Comparison of ENCODE assay signal across 10 cellular contexts in the genomic region with DNA sequence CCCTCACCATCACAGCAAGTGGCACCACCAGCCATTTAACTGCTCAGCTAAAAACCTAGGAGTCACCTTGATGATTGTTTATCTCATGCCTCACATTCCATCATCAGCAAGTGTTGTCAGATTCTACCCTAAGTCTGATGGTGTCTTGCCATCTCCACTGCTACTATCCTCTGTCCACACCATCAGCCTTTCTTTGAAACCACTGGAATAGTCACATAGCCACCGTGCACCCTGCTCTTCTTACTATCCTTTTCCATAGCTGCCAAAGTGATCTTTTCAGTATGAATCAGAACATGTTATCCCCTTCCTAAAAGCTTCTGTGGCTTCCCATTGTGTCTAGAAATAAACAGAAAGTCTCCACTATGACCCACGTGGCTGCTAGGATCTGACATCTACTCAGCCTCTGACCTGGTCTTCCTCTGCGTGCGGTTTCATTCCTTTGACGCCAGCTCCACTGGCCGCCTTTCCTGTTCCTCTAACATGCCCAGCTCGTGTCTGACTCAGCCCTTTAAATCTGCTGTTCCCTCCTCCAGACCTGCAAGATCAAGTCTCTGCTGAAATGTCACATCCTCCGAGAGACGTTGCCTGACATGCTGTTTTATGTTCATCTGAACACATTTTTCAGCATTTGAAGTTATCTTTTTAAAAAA. TPM values are rescaled to one million over a fixed set of nuclear protein-coding genes. Genes with fewer than 3 reads are reported as not detected.
DNase-seq lines count a peak whose midpoint lies in the region; ATAC-seq and TF ChIP-seq lines count a peak whose summit lies in the region.
"Had no signal": no experiment of that assay in that cellular context is flagged by ENCODE, and none has a peak within 500 bp of the region (broad histone marks: within the 10 kb centered on the region; RNA-seq: fewer than 3 reads in every experiment).

No MANE protein-coding gene starts in this region.

- no peak overlapping the region for H3K4me3 Mint-ChIP-seq in MCF 10A (ENCODE audit: unreplicated experiment)

- H3K4me1 Mint-ChIP-seq in MCF 10A (ENCODE audit: insufficient read depth, unreplicated experiment) = peaks cover 7% of the 10 kb centered on the region

- TF ChIP-seq CTCF in MCF 10A (IDR thresholded peaks at IDR 0.05; ENCODE audit: unreplicated experiment) = no peak
- no peak for TF ChIP-seq CTCF in breast epithelium (IDR thresholded peaks at IDR 0.05)
- TF ChIP-seq CTCF in cardiac fibroblast (IDR thresholded peaks at IDR 0.05; ENCODE audit: low read depth, low read length) = no peak
- no peak for TF ChIP-seq CTCF in mucosa of descending colon (IDR thresholded peaks at IDR 0.05)
- TF ChIP-seq CTCF in vagina (IDR thresholded peaks at IDR 0.05) = no peak

- no peaks in the 10 kb centered on the region for H3K27me3 Mint-ChIP-seq in MCF 10A (ENCODE audit: insufficient read depth, unreplicated experiment)

- H3K9me3 ChIP-seq in breast epithelium (no peaks in the 10 kb centered on the region), mucosa of descending colon (no peaks in the 10 kb centered on the region), vagina (no peaks in the 10 kb centered on the region)

- no peaks in the 10 kb centered on the region for H3K36me3 Mint-ChIP-seq in MCF 10A (ENCODE audit: insufficient read depth, unreplicated experiment)

- TF ChIP-seq POLR2A in breast epithelium (IDR thresholded peaks at IDR 0.05) (no peak), vagina (IDR thresholded peaks at IDR 0.05) (no peak)

- H3K27ac ChIP-seq in breast epithelium (peak overlapping the region in 1 of 2 donors; percentile 28), vagina (peak overlapping the region; percentile 51)

- intact Hi-C loops in MCF 10A (cut with micrococcal nuclease) = no loop called here
- intact Hi-C loops in breast epithelium (cut with DNase I; ENCODE audit: low total_unique reads) = no loop called here
- intact Hi-C loops in mucosa of descending colon (cut with DNase I, micrococcal nuclease) = no loop called here
- intact Hi-C loops in vagina (cut with DNase I) = no loop called here

- CTCF ChIA-PET in MCF 10A (lab: Yijun Ruan, JAX) = interaction anchor here (0.9 to 3.1 kb wide), 2 partner anchors 11 to 257 kb away, joined by 3 to 22 read pairs; no protein-coding TSS in a partner anchor

- H3K4me3 ChIP-seq in breast epithelium (no peak overlapping the region), cardiac fibroblast (replicated peaks in 1 of 2; ENCODE audit: low read depth in 2 of 2, low read length in 2 of 2) (no peak overlapping the region), mucosa of descending colon (no peak overlapping the region), vagina (no peak overlapping the region)
- H3K4me3 ChIP-seq: skin epidermis had no signal

- H3K27me3 ChIP-seq in breast epithelium = no peaks in the 10 kb centered on the region
- no peaks in the 10 kb centered on the region for H3K27me3 ChIP-seq in vagina

- ATAC-seq in mucosa of descending colon (peak; percentile 34), HG03457 (IDR thresholded peaks at IDR 0.05; ENCODE audit: unreplicated experiment) (no peak)

- no peaks in the 10 kb centered on the region for H3K9me3 Mint-ChIP-seq in MCF 10A (ENCODE audit: unreplicated experiment)

- DNase-seq in MCF 10A (ENCODE audit: unreplicated experiment) (no peak), breast epithelium (ENCODE audit: low spot score in 2 of 2) (no peak), cardiac fibroblast (ENCODE audit: low read depth in 2 of 2) (peak; percentile 51 to 72), mucosa of descending colon (peak in 1 of 3 donors; percentile 44), vagina (ENCODE audit: extremely low spot score in 2 of 2) (no peak), middle frontal gyrus (ENCODE audit: extremely low spot score, low spot score) (no peak), kidney tubule cell (ENCODE audit: low spot score) (no peak)
- DNase-seq: NCI-H524 treated with DMSO at 0.1 percent for 48 hours had no signal

- H3K4me1 ChIP-seq in breast epithelium (no peaks in the 10 kb centered on the region), mucosa of descending colon (ENCODE audit: low read depth) (no peaks in the 10 kb centered on the region), vagina (no peaks in the 10 kb centered on the region)

- POLR2A ChIA-PET in MCF 10A (lab: Yijun Ruan, JAX) = no interaction called here

- H3K27ac Mint-ChIP-seq in MCF 10A (ENCODE audit: low read depth, unreplicated experiment) = peak overlapping the region; percentile 5

- H3K36me3 ChIP-seq in breast epithelium = no peaks in the 10 kb centered on the region
- H3K36me3 ChIP-seq in mucosa of descending colon (ENCODE audit: low read depth) = no peaks in the 10 kb centered on the region
- H3K36me3 ChIP-seq in vagina = no peaks in the 10 kb centered on the region

- no TSS peak for BruUV-seq in MCF 10A (replicated peaks; lab: Mats Ljungman, UMichigan)

RNA-seq across cellular contexts. Expression of a gene that starts 16.5 kb away (rescaled TPM):
- total RNA-seq in MCF 10A (2022) (5.1 and 8.0 TPM in 2 replicates), breast epithelium (10 to 100 TPM in 1 of 3 donors, 1 to 10 TPM in 2; 6.3 to 17.1 (median 7.9) TPM), mucosa of descending colon (10 to 100 TPM; 18.7 to 41.5 (median 27.6) TPM), vagina (11.0 TPM)

RNA-seq across cellular contexts. Expression of a gene that starts 31.8 kb away (rescaled TPM):
- total RNA-seq in MCF 10A (2022) = 29.2 and 49.0 TPM in 2 replicates
- total RNA-seq in breast epithelium = 10 to 100 TPM; 11.4 to 44.2 (median 13.4) TPM
- 10 to 100 TPM in 2 of 3 donors, 1 to 10 TPM in 1; 8.1 to 20.0 (median 10.5) TPM for total RNA-seq in mucosa of descending colon
- 9.6 TPM for total RNA-seq in vagina

Comparison
In these comparisons a context has a peak if more than half of its experiments do, and no peak if none do; other contexts are left out.
1. DNase-seq: peak in cardiac fibroblast (2 of 2); none in MCF 10A (single experiment), breast epithelium (0 of 2), vagina (0 of 2), middle frontal gyrus (single experiment) and kidney tubule cell (single experiment).